Comparison of ENCODE assay signal across 27 cellular contexts in genomic region chrX:132180929-132181328, GRCh38. TPM values are rescaled to one million over a fixed set of nuclear protein-coding genes. Genes with fewer than 3 reads are reported as not detected.
"Had no signal": no experiment of that assay in that cellular context is flagged by ENCODE, and none has a peak within 500 bp of the region (broad histone marks: within the 10 kb centered on the region; RNA-seq: fewer than 3 reads in every experiment).

No MANE protein-coding gene starts in this region.

- FAIRE-seq: colon had no signal

- DNase-seq: activated B cell treated with CpG ODN at 0.5 μM for 24 hours; activated CD4-positive, alpha-beta T cell treated with anti-CD3 and anti-CD28 coated beads for 36 hours; activated CD8-positive, alpha-beta T cell treated with anti-CD3 and anti-CD28 coated beads, Interleukin-2, amount 10 ng/mL, durations not matched to agents 7 days and 5 days; activated naive CD4-positive, alpha-beta T cell treated with Interleukin-2 at 50 U/mL for 16 hours; activated T-cell treated with anti-CD3 and anti-CD28 coated beads for 4 hours; activated T-cell treated with anti-CD3 and anti-CD28 coated beads, Interleukin-2, amount 50 U/mL, for 72 hours; effector CD4-positive, alpha-beta T cell; esophagus squamous epithelium; kidney glomerular epithelial cell; naive thymus-derived CD4-positive, alpha-beta T cell; stimulated activated CD4-positive, alpha-beta T cell treated with anti-CD3 and anti-CD28 coated beads, Interleukin-4, amount 100 ng/mL, for 1 hour; stimulated activated naive CD8-positive, alpha-beta T cell treated with anti-CD3 and anti-CD28 coated beads, Interleukin-15, Interleukin-2, amounts not matched to agents 100 U/mL and 50 U/mL, for 24 hours; T-helper 2 cell had no signal

- H3K4me3 ChIP-seq: body of pancreas, esophagus squamous epithelium, heart right ventricle, left ventricle myocardium inferior, right atrium auricular region, testis, transverse colon had no signal

- H3K9me3 ChIP-seq: body of pancreas, esophagus squamous epithelium, heart right ventricle, left ventricle myocardium inferior, right atrium auricular region, testis, transverse colon had no signal

- H3K4me1 ChIP-seq: body of pancreas, heart right ventricle, left ventricle myocardium inferior, right atrium auricular region, testis, transverse colon had no signal

- H3K27me3 ChIP-seq: body of pancreas, esophagus squamous epithelium, right atrium auricular region, testis, transverse colon had no signal

- H3K27ac ChIP-seq: body of pancreas, esophagus squamous epithelium, heart right ventricle, left ventricle myocardium inferior, right atrium auricular region, testis, transverse colon had no signal

- ATAC-seq: activated CD4-positive, alpha-beta T cell treated with anti-CD3 and anti-CD28 coated beads for 36 hours; activated CD8-positive, alpha-beta T cell treated with anti-CD3 and anti-CD28 coated beads, Interleukin-2, amount 10 ng/mL, durations not matched to agents 7 days and 5 days; activated T-cell treated with anti-CD3 and anti-CD28 coated beads, Interleukin-2, amount 50 U/mL, for 72 hours; body of pancreas; naive thymus-derived CD4-positive, alpha-beta T cell; stimulated activated naive CD8-positive, alpha-beta T cell treated with anti-CD3 and anti-CD28 coated beads, Interleukin-15, Interleukin-2, amounts not matched to agents 100 U/mL and 50 U/mL, for 24 hours had no signal

- H3K36me3 ChIP-seq: esophagus squamous epithelium, heart right ventricle, left ventricle myocardium inferior, right atrium auricular region, transverse colon had no signal

RNA-seq across cellular contexts. Expression of gene FRMD7, which starts 53.1 kb away (rescaled TPM):
- total RNA-seq: activated B cell treated with CpG ODN at 0.5 μM for 24 hours; activated CD4-positive, alpha-beta T cell treated with anti-CD3 and anti-CD28 coated beads for 36 hours; activated CD8-positive, alpha-beta T cell treated with anti-CD3 and anti-CD28 coated beads, Interleukin-2, amount 10 ng/mL, durations not matched to agents 7 days and 5 days; activated T-cell treated with anti-CD3 and anti-CD28 coated beads, Interleukin-2, amount 50 U/mL, for 72 hours; body of pancreas; dermis blood vessel endothelial cell; esophagus squamous epithelium; glomerular endothelial cell; lung microvascular endothelial cell; mesenteric fat pad; naive thymus-derived CD4-positive, alpha-beta T cell; pulmonary artery endothelial cell; right atrium auricular region; transverse colon had no signal
- polyA plus RNA-seq: adipose tissue; heart right ventricle; naive thymus-derived CD4-positive, alpha-beta T cell; urinary bladder had no signal
